Comparison of ENCODE assay signal across 2 cellular contexts in the genomic region with DNA sequence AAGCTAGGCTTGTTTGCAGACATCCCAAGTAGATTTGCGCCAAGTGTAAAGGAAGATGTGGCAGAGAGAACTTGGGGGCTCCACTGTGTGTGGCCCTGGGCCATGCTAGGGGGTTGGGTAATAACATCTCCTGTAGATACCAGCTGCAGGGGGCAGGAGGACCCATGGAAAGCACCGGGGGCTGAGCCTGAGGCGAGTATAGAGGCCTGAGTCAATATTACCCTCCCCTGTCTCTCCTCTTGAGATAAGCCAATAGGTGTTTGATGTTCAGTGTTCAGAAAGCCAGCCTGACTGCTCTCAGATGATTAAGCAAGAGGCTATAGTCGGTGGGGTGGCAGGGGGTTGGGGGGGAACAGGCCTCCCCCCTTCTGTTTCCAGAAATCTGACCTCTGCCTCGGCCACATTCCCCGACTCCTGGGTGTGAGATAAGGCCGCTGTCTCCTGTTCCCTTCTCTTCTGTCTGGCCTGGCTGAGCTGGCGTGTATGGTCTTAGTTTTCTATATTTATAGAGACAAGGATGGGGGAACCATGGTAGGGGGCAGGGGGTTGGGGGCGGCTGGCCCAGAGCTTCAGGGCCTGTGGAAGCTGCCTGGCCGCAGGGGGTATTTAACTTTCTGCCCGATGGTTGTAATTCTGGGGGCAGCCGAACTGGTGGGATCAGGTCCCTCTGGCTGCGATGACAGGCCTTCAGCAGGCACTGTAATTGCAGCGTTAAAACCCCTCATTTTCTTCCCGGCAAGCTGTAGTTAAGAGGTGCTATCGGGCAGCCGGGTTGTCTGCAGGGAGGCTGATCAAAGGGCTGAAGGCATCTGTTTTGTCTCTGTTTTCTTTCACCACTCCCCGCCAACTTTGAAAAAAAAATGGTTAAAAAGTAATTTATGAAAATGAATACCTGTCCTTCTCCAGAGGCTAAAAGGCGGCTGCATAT.
A peak's percentile ranks its signal among the peaks of the same experiment; 100 is the strongest.
TF ChIP-seq lines count a peak whose summit lies in the region.

No MANE protein-coding gene starts in this region.

TF ChIP-seq in HEK293, 187 proteins besides CTCF, POLR2A, EP300 and RAD21 (continues in another document):
- TF ChIP-seq ZBTB8A (tag by site-specific recombination; IDR thresholded peaks at IDR 0.05) (no peak), OVOL3 (tag by site-specific recombination; IDR thresholded peaks at IDR 0.05) (no peak), ZNF530 (tag by site-specific recombination; IDR thresholded peaks at IDR 0.05; ENCODE audit: low read depth) (no peak), ZNF157 (tag by site-specific recombination; IDR thresholded peaks at IDR 0.05) (no peak), ZNF768 (tag by site-specific recombination; IDR thresholded peaks at IDR 0.05) (no peak), ZNF561 (tag by site-specific recombination; IDR thresholded peaks at IDR 0.05; ENCODE audit: borderline replicate concordance) (no peak), ZNF24 (tag by site-specific recombination; IDR thresholded peaks at IDR 0.05) (0 out of 2 replicates have a peak, but pooled peaks have one; percentile 23), TCF7L2 (IDR thresholded peaks at IDR 0.05; ENCODE audit: borderline replicate concordance, low read depth, low read length) (peak; percentile 74), ZNF202 (tag by site-specific recombination; IDR thresholded peaks at IDR 0.05; ENCODE audit: borderline replicate concordance) (no peak), ZNF138 (tag by site-specific recombination; IDR thresholded peaks at IDR 0.05; ENCODE audit: borderline replicate concordance) (no peak), ZNF324 (tag by site-specific recombination; IDR thresholded peaks at IDR 0.05) (no peak), SCRT2 (tag by site-specific recombination; IDR thresholded peaks at IDR 0.05) (no peak), ZNF366 (tag by site-specific recombination; conservative IDR thresholded peaks at IDR 0.05) (no peak), SP2 (tag by site-specific recombination; IDR thresholded peaks at IDR 0.05) (no peak)
- TF ChIP-seq, protein P1, sequence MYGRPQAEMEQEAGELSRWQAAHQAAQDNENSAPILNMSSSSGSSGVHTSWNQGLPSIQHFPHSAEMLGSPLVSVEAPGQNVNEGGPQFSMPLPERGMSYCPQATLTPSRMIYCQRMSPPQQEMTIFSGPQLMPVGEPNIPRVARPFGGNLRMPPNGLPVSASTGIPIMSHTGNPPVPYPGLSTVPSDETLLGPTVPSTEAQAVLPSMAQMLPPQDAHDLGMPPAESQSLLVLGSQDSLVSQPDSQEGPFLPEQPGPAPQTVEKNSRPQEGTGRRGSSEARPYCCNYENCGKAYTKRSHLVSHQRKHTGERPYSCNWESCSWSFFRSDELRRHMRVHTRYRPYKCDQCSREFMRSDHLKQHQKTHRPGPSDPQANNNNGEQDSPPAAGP (tag by site-specific recombination; IDR thresholded peaks at IDR 0.05), result no peak
- TF ChIP-seq, protein P2, sequence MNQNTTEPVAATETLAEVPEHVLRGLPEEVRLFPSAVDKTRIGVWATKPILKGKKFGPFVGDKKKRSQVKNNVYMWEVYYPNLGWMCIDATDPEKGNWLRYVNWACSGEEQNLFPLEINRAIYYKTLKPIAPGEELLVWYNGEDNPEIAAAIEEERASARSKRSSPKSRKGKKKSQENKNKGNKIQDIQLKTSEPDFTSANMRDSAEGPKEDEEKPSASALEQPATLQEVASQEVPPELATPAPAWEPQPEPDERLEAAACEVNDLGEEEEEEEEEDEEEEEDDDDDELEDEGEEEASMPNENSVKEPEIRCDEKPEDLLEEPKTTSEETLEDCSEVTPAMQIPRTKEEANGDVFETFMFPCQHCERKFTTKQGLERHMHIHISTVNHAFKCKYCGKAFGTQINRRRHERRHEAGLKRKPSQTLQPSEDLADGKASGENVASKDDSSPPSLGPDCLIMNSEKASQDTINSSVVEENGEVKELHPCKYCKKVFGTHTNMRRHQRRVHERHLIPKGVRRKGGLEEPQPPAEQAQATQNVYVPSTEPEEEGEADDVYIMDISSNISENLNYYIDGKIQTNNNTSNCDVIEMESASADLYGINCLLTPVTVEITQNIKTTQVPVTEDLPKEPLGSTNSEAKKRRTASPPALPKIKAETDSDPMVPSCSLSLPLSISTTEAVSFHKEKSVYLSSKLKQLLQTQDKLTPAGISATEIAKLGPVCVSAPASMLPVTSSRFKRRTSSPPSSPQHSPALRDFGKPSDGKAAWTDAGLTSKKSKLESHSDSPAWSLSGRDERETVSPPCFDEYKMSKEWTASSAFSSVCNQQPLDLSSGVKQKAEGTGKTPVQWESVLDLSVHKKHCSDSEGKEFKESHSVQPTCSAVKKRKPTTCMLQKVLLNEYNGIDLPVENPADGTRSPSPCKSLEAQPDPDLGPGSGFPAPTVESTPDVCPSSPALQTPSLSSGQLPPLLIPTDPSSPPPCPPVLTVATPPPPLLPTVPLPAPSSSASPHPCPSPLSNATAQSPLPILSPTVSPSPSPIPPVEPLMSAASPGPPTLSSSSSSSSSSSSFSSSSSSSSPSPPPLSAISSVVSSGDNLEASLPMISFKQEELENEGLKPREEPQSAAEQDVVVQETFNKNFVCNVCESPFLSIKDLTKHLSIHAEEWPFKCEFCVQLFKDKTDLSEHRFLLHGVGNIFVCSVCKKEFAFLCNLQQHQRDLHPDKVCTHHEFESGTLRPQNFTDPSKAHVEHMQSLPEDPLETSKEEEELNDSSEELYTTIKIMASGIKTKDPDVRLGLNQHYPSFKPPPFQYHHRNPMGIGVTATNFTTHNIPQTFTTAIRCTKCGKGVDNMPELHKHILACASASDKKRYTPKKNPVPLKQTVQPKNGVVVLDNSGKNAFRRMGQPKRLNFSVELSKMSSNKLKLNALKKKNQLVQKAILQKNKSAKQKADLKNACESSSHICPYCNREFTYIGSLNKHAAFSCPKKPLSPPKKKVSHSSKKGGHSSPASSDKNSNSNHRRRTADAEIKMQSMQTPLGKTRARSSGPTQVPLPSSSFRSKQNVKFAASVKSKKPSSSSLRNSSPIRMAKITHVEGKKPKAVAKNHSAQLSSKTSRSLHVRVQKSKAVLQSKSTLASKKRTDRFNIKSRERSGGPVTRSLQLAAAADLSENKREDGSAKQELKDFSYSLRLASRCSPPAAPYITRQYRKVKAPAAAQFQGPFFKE (tag by site-specific recombination; IDR thresholded peaks at IDR 0.05; ENCODE audit: borderline replicate concordance), result no peak
- TF ChIP-seq, protein P3, sequence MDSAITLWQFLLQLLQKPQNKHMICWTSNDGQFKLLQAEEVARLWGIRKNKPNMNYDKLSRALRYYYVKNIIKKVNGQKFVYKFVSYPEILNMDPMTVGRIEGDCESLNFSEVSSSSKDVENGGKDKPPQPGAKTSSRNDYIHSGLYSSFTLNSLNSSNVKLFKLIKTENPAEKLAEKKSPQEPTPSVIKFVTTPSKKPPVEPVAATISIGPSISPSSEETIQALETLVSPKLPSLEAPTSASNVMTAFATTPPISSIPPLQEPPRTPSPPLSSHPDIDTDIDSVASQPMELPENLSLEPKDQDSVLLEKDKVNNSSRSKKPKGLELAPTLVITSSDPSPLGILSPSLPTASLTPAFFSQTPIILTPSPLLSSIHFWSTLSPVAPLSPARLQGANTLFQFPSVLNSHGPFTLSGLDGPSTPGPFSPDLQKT (IDR thresholded peaks at IDR 0.05; ENCODE audit: borderline replicate concordance, low read depth, low read length), result no peak
- TF ChIP-seq, protein P4, sequence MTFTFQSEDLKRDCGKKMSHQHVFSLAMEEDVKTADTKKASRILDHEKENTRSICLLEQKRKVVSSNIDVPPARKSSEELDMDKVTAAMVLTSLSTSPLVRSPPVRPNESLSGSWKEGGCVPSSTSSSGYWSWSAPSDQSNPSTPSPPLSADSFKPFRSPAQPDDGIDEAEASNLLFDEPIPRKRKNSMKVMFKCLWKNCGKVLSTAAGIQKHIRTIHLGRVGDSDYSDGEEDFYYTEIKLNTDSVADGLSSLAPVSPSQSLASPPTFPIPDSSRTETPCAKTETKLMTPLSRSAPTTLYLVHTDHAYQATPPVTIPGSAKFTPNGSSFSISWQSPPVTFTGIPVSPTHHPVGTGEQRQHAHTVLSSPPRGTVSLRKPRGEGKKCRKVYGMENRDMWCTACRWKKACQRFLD (tag by site-specific recombination; IDR thresholded peaks at IDR 0.05), result no peak

TF ChIP-seq in H1, 55 proteins besides CTCF, POLR2A, EP300 and RAD21:
- TF ChIP-seq KDM1A (IDR thresholded peaks at IDR 0.05; ENCODE audit: borderline replicate concordance, low read length) (no peak), SUZ12 (IDR thresholded peaks at IDR 0.05; ENCODE audit: low read length) (no peak), POU5F1 (IDR thresholded peaks at IDR 0.05; ENCODE audit: low read depth, low read length) (no peak), SP4 (IDR thresholded peaks at IDR 0.05; ENCODE audit: low read length) (no peak), CHD1 (IDR thresholded peaks at IDR 0.05; ENCODE audit: low read depth, low read length) (no peak), CBX8 (IDR thresholded peaks at IDR 0.05; ENCODE audit: borderline replicate concordance, low read depth, low read length) (no peak), ZNF274 (IDR thresholded peaks at IDR 0.05; ENCODE audit: borderline replicate concordance, extremely low read depth, low read length) (no peak), RXRA (IDR thresholded peaks at IDR 0.05; ENCODE audit: insufficient read depth, low read depth, low read length) (no peak)
- TF ChIP-seq, protein P5, sequence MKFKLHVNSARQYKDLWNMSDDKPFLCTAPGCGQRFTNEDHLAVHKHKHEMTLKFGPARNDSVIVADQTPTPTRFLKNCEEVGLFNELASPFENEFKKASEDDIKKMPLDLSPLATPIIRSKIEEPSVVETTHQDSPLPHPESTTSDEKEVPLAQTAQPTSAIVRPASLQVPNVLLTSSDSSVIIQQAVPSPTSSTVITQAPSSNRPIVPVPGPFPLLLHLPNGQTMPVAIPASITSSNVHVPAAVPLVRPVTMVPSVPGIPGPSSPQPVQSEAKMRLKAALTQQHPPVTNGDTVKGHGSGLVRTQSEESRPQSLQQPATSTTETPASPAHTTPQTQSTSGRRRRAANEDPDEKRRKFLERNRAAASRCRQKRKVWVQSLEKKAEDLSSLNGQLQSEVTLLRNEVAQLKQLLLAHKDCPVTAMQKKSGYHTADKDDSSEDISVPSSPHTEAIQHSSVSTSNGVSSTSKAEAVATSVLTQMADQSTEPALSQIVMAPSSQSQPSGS (IDR thresholded peaks at IDR 0.05; ENCODE audit: low read length), result no peak
- TF ChIP-seq, protein P6, sequence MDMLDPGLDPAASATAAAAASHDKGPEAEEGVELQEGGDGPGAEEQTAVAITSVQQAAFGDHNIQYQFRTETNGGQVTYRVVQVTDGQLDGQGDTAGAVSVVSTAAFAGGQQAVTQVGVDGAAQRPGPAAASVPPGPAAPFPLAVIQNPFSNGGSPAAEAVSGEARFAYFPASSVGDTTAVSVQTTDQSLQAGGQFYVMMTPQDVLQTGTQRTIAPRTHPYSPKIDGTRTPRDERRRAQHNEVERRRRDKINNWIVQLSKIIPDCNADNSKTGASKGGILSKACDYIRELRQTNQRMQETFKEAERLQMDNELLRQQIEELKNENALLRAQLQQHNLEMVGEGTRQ (IDR thresholded peaks at IDR 0.05; ENCODE audit: low read length), result no peak
TF ChIP-seq in H1: peak in this region for 0.
